In the genomic region with DNA sequence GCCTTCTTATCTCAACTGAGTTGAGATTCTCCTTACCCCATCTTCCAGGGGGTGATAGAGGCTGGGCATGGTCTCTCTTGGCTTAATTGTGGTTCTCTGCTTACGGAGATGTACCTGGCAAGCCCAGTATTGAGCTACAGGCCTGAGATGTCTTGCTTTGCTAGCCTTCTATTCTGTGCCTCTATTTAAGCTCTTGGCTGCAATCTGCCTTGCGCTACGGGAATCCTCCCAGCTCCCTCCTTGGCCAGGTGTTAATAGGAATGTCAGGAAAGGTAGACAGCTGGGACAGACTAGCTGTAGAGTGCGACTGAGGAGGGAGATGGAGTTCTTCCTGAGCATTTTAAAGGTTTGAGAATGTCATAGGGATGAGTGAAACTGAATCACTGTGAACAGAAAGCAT, we compare ENCODE assay signal across 23 cellular contexts.
"Had no signal": no experiment of that assay in that cellular context is flagged by ENCODE, and none has a peak within 500 bp of the region (broad histone marks: within the 10 kb centered on the region; RNA-seq: fewer than 3 reads in every experiment).

No MANE protein-coding gene starts in this region.

- H3K4me3 ChIP-seq: cardiac muscle cell had no signal

- H3K27ac ChIP-seq: brain microvascular endothelial cell, cardiac muscle cell, KMS-11 had no signal

- H3K9me3 Mint-ChIP-seq: activated CD4-positive, alpha-beta memory T cell treated with anti-CD3 and anti-CD28 coated beads for 36 hours; activated CD4-positive, alpha-beta T cell treated with anti-CD3 and anti-CD28 coated beads, Interleukin-2, amount 10 ng/mL, durations not matched to agents 7 days and 5 days; activated naive CD4-positive, alpha-beta T cell treated with anti-CD3 and anti-CD28 coated beads, Interleukin-2, amount 50 U/mL, for 24 hours; activated T-helper 2 cell treated with anti-CD3 and anti-CD28 coated beads, Interferon-gamma antibody, Interleukin-2, Interleukin-4, amounts not matched to agents 10 μg/mL and 5 μg/mL and 100 μg/mL, durations not matched to agents 14 hours and 24 hours and 36 hours; T-cell had no signal

- ATAC-seq: HepG2, PC-3, T-cell had no signal

- H3K27me3 Mint-ChIP-seq: activated CD4-positive, alpha-beta memory T cell treated with anti-CD3 and anti-CD28 coated beads for 36 hours; activated CD4-positive, alpha-beta T cell treated with anti-CD3 and anti-CD28 coated beads, Interleukin-2, amount 10 ng/mL, durations not matched to agents 7 days and 5 days; activated naive CD4-positive, alpha-beta T cell treated with anti-CD3 and anti-CD28 coated beads, Interleukin-2, amount 50 U/mL, for 24 hours; T-cell had no signal

- H3K9ac ChIP-seq: KMS-11 had no signal

- H3K27me3 ChIP-seq: brain microvascular endothelial cell, cardiac muscle cell had no signal

- DNase-seq: activated CD4-positive, alpha-beta memory T cell treated with anti-CD3 and anti-CD28 coated beads for 36 hours; activated CD4-positive, alpha-beta T cell treated with anti-CD3 and anti-CD28 coated beads, Interleukin-2, amount 10 ng/mL, durations not matched to agents 7 days and 5 days; activated CD4-positive, CD25-positive, alpha-beta regulatory T cell; activated CD8-positive, alpha-beta memory T cell treated with anti-CD3 and anti-CD28 coated beads for 24 hours; activated naive CD4-positive, alpha-beta T cell; activated T-cell treated with anti-CD3 and anti-CD28 coated beads for 4 hours; activated T-cell treated with anti-CD3 and anti-CD28 coated beads, Interleukin-2, amount 50 U/mL, for 48 hours; brain microvascular endothelial cell; NCI-H1092; NCI-H1417 treated with DMSO at 0.1 percent for 48 hours; NCI-H1694; NCI-H2029 treated with DMSO at 0.1 percent for 48 hours; NCI-H510A treated with DMSO at 0.1 percent for 48 hours; PC-3; SIG-M5; T-cell; T-helper 2 cell; T1000 had no signal

- H3K4me3 Mint-ChIP-seq: activated CD4-positive, alpha-beta memory T cell treated with anti-CD3 and anti-CD28 coated beads for 36 hours; activated CD4-positive, alpha-beta T cell treated with anti-CD3 and anti-CD28 coated beads, Interleukin-2, amount 10 ng/mL, durations not matched to agents 7 days and 5 days; activated naive CD4-positive, alpha-beta T cell treated with anti-CD3 and anti-CD28 coated beads, Interleukin-2, amount 50 U/mL, for 24 hours; T-cell had no signal

- H3K27ac Mint-ChIP-seq: activated CD4-positive, alpha-beta memory T cell treated with anti-CD3 and anti-CD28 coated beads for 36 hours; activated CD4-positive, alpha-beta T cell treated with anti-CD3 and anti-CD28 coated beads, Interleukin-2, amount 10 ng/mL, durations not matched to agents 7 days and 5 days; activated naive CD4-positive, alpha-beta T cell treated with anti-CD3 and anti-CD28 coated beads, Interleukin-2, amount 50 U/mL, for 24 hours; activated T-helper 2 cell treated with anti-CD3 and anti-CD28 coated beads, Interferon-gamma antibody, Interleukin-2, Interleukin-4, amounts not matched to agents 10 μg/mL and 5 μg/mL and 100 μg/mL, durations not matched to agents 14 hours and 24 hours and 36 hours; T-cell had no signal
